In genomic region chr11:46913484-46913883, GRCh38 we compare ENCODE assay signal across 18 cellular contexts. TPM values are rescaled to one million over a fixed set of nuclear protein-coding genes. Genes with fewer than 3 reads are reported as not detected.
DNase-seq lines count a peak whose midpoint lies in the region; ATAC-seq and TF ChIP-seq lines count a peak whose summit lies in the region.
"Had no signal": no experiment of that assay in that cellular context is flagged by ENCODE, and none has a peak within 500 bp of the region (broad histone marks: within the 10 kb centered on the region; RNA-seq: fewer than 3 reads in every experiment).

No MANE protein-coding gene starts in this region.

- H4K20me1 ChIP-seq in H9 (ENCODE audit: control insufficient read depth, insufficient read depth, insufficient read length), result no peaks in the 10 kb centered on the region

- no peak overlapping the region for H2BK120ac ChIP-seq in H9 (ENCODE audit: low read depth, low read length, poor library complexity, severe bottlenecking)

- peak overlapping the region; percentile 97 to 98 (median 97); a peak in 6 of 7 replicates for H3K27ac Mint-ChIP-seq in H9
- no peak overlapping the region for H3K27ac Mint-ChIP-seq in activated CD4-positive, alpha-beta T cell treated with anti-CD3 and anti-CD28 coated beads, Interleukin-2, amount 10 ng/mL, durations not matched to agents 7 days and 5 days
- H3K27ac Mint-ChIP-seq: activated naive CD8-positive, alpha-beta T cell treated with anti-CD3 and anti-CD28 coated beads for 36 hours; activated T-cell treated with anti-CD3 and anti-CD28 coated beads, Interleukin-2, amount 50 U/mL, for 72 hours had no signal

- no peak overlapping the region for H4K91ac ChIP-seq in H9 (ENCODE audit: insufficient read length, low read depth, low read length)

- H3K4me1 Mint-ChIP-seq in H9, result peaks cover 66% of the 10 kb centered on the region in 2 experiments
- H3K4me1 Mint-ChIP-seq in activated CD4-positive, alpha-beta T cell treated with anti-CD3 and anti-CD28 coated beads, Interleukin-2, amount 10 ng/mL, durations not matched to agents 7 days and 5 days, result peaks cover 14% of the 10 kb centered on the region

- H3K4me3 ChIP-seq in psoas muscle, result no peak overlapping the region
- H3K4me3 ChIP-seq: GM23248 had no signal

- H3K27ac ChIP-seq in H9 (ENCODE audit: insufficient read length, low read depth, low read length) (peak overlapping the region; percentile 68), caudate nucleus (ENCODE audit: low read depth, low read length) (peak overlapping the region; percentile 4), layer of hippocampus (ENCODE audit: low read depth, low read length) (peak overlapping the region; percentile 58), psoas muscle (peak overlapping the region; percentile 91)
- H3K27ac ChIP-seq: brain microvascular endothelial cell had no signal

- peaks cover 3% of the 10 kb centered on the region; the same call in 1 of the 2 replicates for H3K79me2 ChIP-seq in H9 (ENCODE audit: insufficient read depth, low read length)

- no peak overlapping the region for H2AK5ac ChIP-seq in H9 (ENCODE audit: insufficient read length, low read length)

- H2BK15ac ChIP-seq in H9 (ENCODE audit: low read depth, low read length), result no peak overlapping the region

- H3K9me3 ChIP-seq in H9 (ENCODE audit: control insufficient read depth, low read depth, low read length) (no peaks in the 10 kb centered on the region), psoas muscle (no peaks in the 10 kb centered on the region)

- no peak overlapping the region for H3T11ph ChIP-seq in H9 (ENCODE audit: low read length)

- CTCF ChIA-PET in activated CD4-positive, alpha-beta T cell treated with anti-CD3 and anti-CD28 coated beads, Interleukin-2, amount 10 ng/mL, durations not matched to agents 7 days and 5 days (lab: Charles Lee), result interaction anchor here (1.4 to 1.5 kb wide), 3 partner anchors 9 to 19 kb away, joined by 3 to 6 read pairs (median 4); no protein-coding TSS in a partner anchor

- no CpG with 5 or more reads among the region's 3 CpGs for WGBS in H9 (ENCODE audit: extremely low coverage, insufficient read length, low lambda C conversion rate)
- 65 to 81% (median 73%) methylated on average over 3 of the region's 3 CpGs for WGBS in psoas muscle, 3 donors

- TF ChIP-seq CTCF in H9 (conservative IDR thresholded peaks at IDR 0.05) (no peak), psoas muscle (IDR thresholded peaks at IDR 0.05) (no peak)

- H3K4me2 ChIP-seq in H9 (ENCODE audit: insufficient read depth, insufficient read length, low read length), result peak overlapping the region; percentile 75

- H4K5ac ChIP-seq in H9 (ENCODE audit: insufficient read length, low read depth, low read length), result no peak overlapping the region

- no peak for DNase-seq in H9
- peak in 3 of 61 donors; percentile 16 to 48 (median 24) for DNase-seq in caudate nucleus (lab: John Stamatoyannopoulos, UW)
- no peak for DNase-seq in psoas muscle
- no peak for DNase-seq in DMS53 (lab: John Stamatoyannopoulos, UW)
- DNase-seq in activated CD4-positive, alpha-beta T cell treated with anti-CD3 and anti-CD28 coated beads, Interleukin-2, amount 10 ng/mL, durations not matched to agents 7 days and 5 days, result no peak
- DNase-seq in NCI-H2029 (lab: John Stamatoyannopoulos, UW), result no peak
- DNase-seq in NCI-H2171 treated with DMSO at 0.1 percent for 48 hours (lab: John Stamatoyannopoulos, UW), result no peak
- DNase-seq: activated CD8-positive, alpha-beta memory T cell treated with anti-CD3 and anti-CD28 coated beads for 24 hours; activated naive CD8-positive, alpha-beta T cell treated with anti-CD3 and anti-CD28 coated beads for 36 hours; activated T-cell treated with anti-CD3 and anti-CD28 coated beads, Interleukin-2, amount 50 U/mL, for 72 hours; brain microvascular endothelial cell; dermis blood vessel endothelial cell; GM23248; NCI-H1694; NCI-H446; stimulated activated CD4-positive, alpha-beta T cell treated with anti-CD3 and anti-CD28 coated beads, Interleukin-4, amount 100 ng/mL, for 4 hours; T-helper 1 cell had no signal

- no peak overlapping the region for H2BK20ac ChIP-seq in H9 (ENCODE audit: low read depth, low read length, poor library complexity, severe bottlenecking)

- H2BK5ac ChIP-seq in H9 (ENCODE audit: insufficient read length, low read length), result no peak overlapping the region

- no peak overlapping the region for H2BK12ac ChIP-seq in H9 (ENCODE audit: insufficient read length, low read depth, low read length)

- H3K18ac ChIP-seq in H9 (ENCODE audit: insufficient read length, low read depth, low read length), result no peak overlapping the region

- H3K36me3 Mint-ChIP-seq in H9 (ENCODE audit: insufficient read depth in 1 of 3, low read depth in 3 of 3), result peaks cover 2 to 4% (median 4%) of the 10 kb centered on the region in 3 experiments; a peak in 4 of 7 replicates
- no peaks in the 10 kb centered on the region for H3K36me3 Mint-ChIP-seq in activated CD4-positive, alpha-beta T cell treated with anti-CD3 and anti-CD28 coated beads, Interleukin-2, amount 10 ng/mL, durations not matched to agents 7 days and 5 days (ENCODE audit: low read depth)
- H3K36me3 Mint-ChIP-seq: activated naive CD8-positive, alpha-beta T cell treated with anti-CD3 and anti-CD28 coated beads for 36 hours had no signal

- no peak overlapping the region for H3K4ac ChIP-seq in H9 (ENCODE audit: low read depth, low read length)

- peak overlapping the region; percentile 38 for H3K9ac ChIP-seq in H9 (ENCODE audit: extremely low read depth, insufficient read length, low read length)
- H3K9ac ChIP-seq: GM23248 had no signal

- H3K14ac ChIP-seq in H9 (ENCODE audit: insufficient read depth, low read length), result no peak overlapping the region; the same call in 1 of the 2 replicates

- H3K4me3 Mint-ChIP-seq in H9, result peak overlapping the region; percentile 69 to 78
- H3K4me3 Mint-ChIP-seq in activated CD4-positive, alpha-beta T cell treated with anti-CD3 and anti-CD28 coated beads, Interleukin-2, amount 10 ng/mL, durations not matched to agents 7 days and 5 days, result no peak overlapping the region
- H3K4me3 Mint-ChIP-seq: activated naive CD8-positive, alpha-beta T cell treated with anti-CD3 and anti-CD28 coated beads for 36 hours; activated T-cell treated with anti-CD3 and anti-CD28 coated beads, Interleukin-2, amount 50 U/mL, for 72 hours had no signal

- intact Hi-C loops in psoas muscle (cut with DNase I), result no loop called here

- POLR2A ChIA-PET in activated CD4-positive, alpha-beta T cell treated with anti-CD3 and anti-CD28 coated beads, Interleukin-2, amount 10 ng/mL, durations not matched to agents 7 days and 5 days (lab: Charles Lee), result no interaction called here

- H3K4me1 ChIP-seq in H9 (ENCODE audit: insufficient read depth, low read length) (peaks cover 8% of the 10 kb centered on the region; the same call in 1 of the 2 replicates), psoas muscle (peaks cover 46% of the 10 kb centered on the region)

- no peak overlapping the region for H3K56ac ChIP-seq in H9 (ENCODE audit: insufficient read length, low read depth, low read length)

- H3K23me2 ChIP-seq in H9 (ENCODE audit: insufficient read length, low read depth, low read length, poor library complexity, severe bottlenecking), result peaks cover 24% of the 10 kb centered on the region

- H2AFZ ChIP-seq in H9 (ENCODE audit: low read length), result no peak overlapping the region
- H2AFZ ChIP-seq: GM23248 had no signal

- no peak overlapping the region for H3K23ac ChIP-seq in H9 (ENCODE audit: insufficient read length, low read depth, low read length)

- peaks cover 33% of the 10 kb centered on the region for H3K27me3 Mint-ChIP-seq in H9 (ENCODE audit: low read depth)
- H3K27me3 Mint-ChIP-seq in activated CD4-positive, alpha-beta T cell treated with anti-CD3 and anti-CD28 coated beads, Interleukin-2, amount 10 ng/mL, durations not matched to agents 7 days and 5 days, result peaks cover 65% of the 10 kb centered on the region

- H4K8ac ChIP-seq in H9 (replicated peaks; ENCODE audit: insufficient read length, low read depth, low read length), result no peak overlapping the region

- ATAC-seq in psoas muscle, result no peak
- ATAC-seq: activated T-cell treated with anti-CD3 and anti-CD28 coated beads, Interleukin-2, amount 50 U/mL, for 72 hours had no signal

- no peaks in the 10 kb centered on the region for H3K36me3 ChIP-seq in psoas muscle (ENCODE audit: insufficient read depth in 1 of 2, low read depth in 1 of 2)
- H3K36me3 ChIP-seq: brain microvascular endothelial cell had no signal

- no peaks in the 10 kb centered on the region; a peak in 1 of 5 replicates for H3K9me3 Mint-ChIP-seq in H9
- no peaks in the 10 kb centered on the region for H3K9me3 Mint-ChIP-seq in activated CD4-positive, alpha-beta T cell treated with anti-CD3 and anti-CD28 coated beads, Interleukin-2, amount 10 ng/mL, durations not matched to agents 7 days and 5 days
- H3K9me3 Mint-ChIP-seq: activated naive CD8-positive, alpha-beta T cell treated with anti-CD3 and anti-CD28 coated beads for 36 hours; activated T-cell treated with anti-CD3 and anti-CD28 coated beads, Interleukin-2, amount 50 U/mL, for 72 hours had no signal

- H3K27me3 ChIP-seq in H9 (ENCODE audit: insufficient read depth, low read length) (no peaks in the 10 kb centered on the region; the same call in 1 of the 2 replicates), layer of hippocampus (ENCODE audit: control insufficient read depth, insufficient read depth, low read length) (no peaks in the 10 kb centered on the region), psoas muscle (ENCODE audit: insufficient read depth in 3 of 3, low read length in 2 of 3) (no peaks in the 10 kb centered on the region)
- H3K27me3 ChIP-seq: brain microvascular endothelial cell had no signal

- no peaks in the 10 kb centered on the region for H3K79me1 ChIP-seq in H9 (ENCODE audit: insufficient read depth, low read depth, low read length, poor library complexity, severe bottlenecking)

RNA-seq across cellular contexts. Expression of gene LRP4, which starts 4.9 kb away (rescaled TPM):
- total RNA-seq in H9 (2021) (11.3 and 11.6 TPM in 2 replicates), psoas muscle (10 to 100 TPM; 14.5 to 32.3 (median 24.7) TPM)
- polyA plus RNA-seq in psoas muscle, result 1 to 10 TPM; 5.4 to 8.0 (median 5.6) TPM
- total RNA-seq in activated CD4-positive, alpha-beta T cell treated with anti-CD3 and anti-CD28 coated beads, Interleukin-2, amount 10 ng/mL, durations not matched to agents 7 days and 5 days, result under 1 TPM; 0.02 to 0.15 TPM

RNA-seq across cellular contexts. Expression of gene CSTPP1, which starts 23.1 kb away (rescaled TPM):
- 19.6 and 21.2 TPM in 2 replicates for total RNA-seq in H9 (2021)
- total RNA-seq in psoas muscle, result 1 to 10 TPM; 6.1 to 10.0 (median 7.7) TPM
- 1 to 10 TPM; 5.1 to 8.2 (median 6.6) TPM for polyA plus RNA-seq in psoas muscle
- total RNA-seq in activated CD4-positive, alpha-beta T cell treated with anti-CD3 and anti-CD28 coated beads, Interleukin-2, amount 10 ng/mL, durations not matched to agents 7 days and 5 days, result 10 to 100 TPM; 18.2 to 18.9 TPM

Comparison
In these comparisons a context has a peak if more than half of its experiments do, and no peak if none do; other contexts are left out.
1. H3K27ac ChIP-seq: peak in every context shown above with its lines; median percentile 91 in psoas muscle; 68 in H9; 58 in layer of hippocampus; 4 in caudate nucleus.
2. RNA of gene LRP4, which starts 4.9 kb away (total RNA-seq): 14.5 to 32.3 TPM in psoas muscle and 11.3 to 11.6 TPM in H9; 0.02 to 0.15 TPM in activated CD4-positive, alpha-beta T cell treated with anti-CD3 and anti-CD28 coated beads, Interleukin-2, amount 10 ng/mL, durations not matched to agents 7 days and 5 days; every median in the first group is over 10 times any median in the second.